Comparison of ENCODE assay signal across 9 cellular contexts in genomic region chr1:222048030-222048632, GRCh38.
DNase-seq lines count a peak whose midpoint lies in the region; ATAC-seq and TF ChIP-seq lines count a peak whose summit lies in the region.
"Had no signal": no experiment of that assay in that cellular context is flagged by ENCODE, and none has a peak within 500 bp of the region (broad histone marks: within the 10 kb centered on the region; RNA-seq: fewer than 3 reads in every experiment).

No MANE protein-coding gene starts in this region.

- peak; percentile 85 for ATAC-seq in GM18508 (IDR thresholded peaks at IDR 0.05; ENCODE audit: insufficient read depth, unreplicated experiment)
- peak; percentile 82 for ATAC-seq in HG02610 (IDR thresholded peaks at IDR 0.05; ENCODE audit: unreplicated experiment)
- ATAC-seq in heart right ventricle = no peak

- H3K36me3 ChIP-seq in heart right ventricle = no peaks in the 10 kb centered on the region

- intact Hi-C loops in heart right ventricle (cut with DNase I) = loop anchor here in 1 of 10 donors (10.0 kb wide), 1 partner anchor 303 kb away; the partner anchor contains the start of gene DUSP10

- H3K27me3 Mint-ChIP-seq in immature natural killer cell (ENCODE audit: low read depth in 3 of 3) = peaks cover 0 to 3% (median 2%) of the 10 kb centered on the region in 3 donors
- H3K27me3 Mint-ChIP-seq: activated naive CD8-positive, alpha-beta T cell had no signal

- H3K9me3 Mint-ChIP-seq in immature natural killer cell = no peaks in the 10 kb centered on the region

- 65 to 77% methylated on average over 4 of the region's 4 CpGs for WGBS in heart right ventricle, 2 donors

- H3K27ac ChIP-seq in heart right ventricle = no peak overlapping the region

- H3K4me1 ChIP-seq in heart right ventricle = peaks cover 0 to 15% (median 10%) of the 10 kb centered on the region in 9 donors

- no peak overlapping the region for H3K4me3 ChIP-seq in heart right ventricle

- TF ChIP-seq CTCF in heart right ventricle (IDR thresholded peaks at IDR 0.05) = no peak

- peaks cover 51 to 61% of the 10 kb centered on the region in 2 donors for H3K4me1 Mint-ChIP-seq in immature natural killer cell

- no peaks in the 10 kb centered on the region for H3K9me3 ChIP-seq in heart right ventricle

- peak overlapping the region in 3 of 5 donors; percentile 2 to 58 (median 26) for H3K4me3 Mint-ChIP-seq in immature natural killer cell
- H3K4me3 Mint-ChIP-seq: activated naive CD8-positive, alpha-beta T cell had no signal

- peak overlapping the region in 3 of 6 donors; percentile 60 to 69 (median 68) for H3K27ac Mint-ChIP-seq in immature natural killer cell
- H3K27ac Mint-ChIP-seq: activated naive CD8-positive, alpha-beta T cell had no signal

- no peaks in the 10 kb centered on the region for H3K27me3 ChIP-seq in heart right ventricle

- H3K36me3 Mint-ChIP-seq in immature natural killer cell = no peaks in the 10 kb centered on the region
- H3K36me3 Mint-ChIP-seq: activated naive CD8-positive, alpha-beta T cell had no signal

- DNase-seq in NCI-H69 (lab: John Stamatoyannopoulos, UW) (peak; percentile 67), immature natural killer cell (no peak), heart right ventricle (no peak), GDM1 (lab: John Stamatoyannopoulos, UW) (no peak), putamen (ENCODE audit: low spot score) (no peak), HT-29 (ENCODE audit: low spot score) (no peak)

Comparison
In these comparisons a context has a peak if more than half of its experiments do, and no peak if none do; other contexts are left out.
1. ATAC-seq: peak in GM18508 (single experiment) and HG02610 (single experiment); none in heart right ventricle (0 of 8).